8 cellular contexts compared by ENCODE assay signal in the genomic region with DNA sequence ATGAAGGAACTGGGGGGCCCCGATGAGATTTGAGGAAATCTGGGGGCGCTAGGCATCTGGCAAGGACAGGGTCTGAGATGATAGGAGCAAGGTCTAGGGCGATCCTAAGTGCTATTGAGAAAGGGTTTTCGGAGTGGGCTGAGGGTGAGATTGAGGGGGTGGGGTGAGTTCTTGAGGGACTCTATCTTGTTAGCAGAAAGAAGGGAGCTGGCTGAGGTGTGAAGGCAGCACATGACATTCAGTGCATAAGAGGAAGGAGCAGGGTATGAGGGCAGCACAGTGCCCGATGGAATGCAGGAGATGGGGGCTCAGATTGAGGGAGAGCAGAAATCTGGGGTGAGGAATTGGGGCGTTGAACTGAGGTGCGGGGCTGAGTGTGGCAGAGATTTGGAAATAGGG. TPM values are rescaled to one million over a fixed set of nuclear protein-coding genes. Genes with fewer than 3 reads are reported as not detected.
A peak's percentile ranks its signal among the peaks of the same experiment; 100 is the strongest.
DNase-seq lines count a peak whose midpoint lies in the region; ATAC-seq, FAIRE-seq and TF ChIP-seq lines count a peak whose summit lies in the region.

No MANE protein-coding gene starts in this region.

- H3K27ac ChIP-seq in mammary epithelial cell (ENCODE audit: insufficient read depth, low read depth, low read length) (peak overlapping the region; percentile 51), HepG2 (ENCODE audit: extremely low read length, insufficient read depth, low read length) (no peak overlapping the region), thymus (ENCODE audit: low read depth) (peak overlapping the region; percentile 36)

- DNase-seq in GM06990 (ENCODE audit: extremely low read depth, insufficient read length) (no peak), LNCaP clone FGC (ENCODE audit: low read depth) (no peak), mammary epithelial cell (peak; percentile 16), HepG2 (ENCODE audit: low spot score) (no peak), MV-4-11 (lab: John Stamatoyannopoulos, UW) (no peak), activated gamma-delta T cell (lab: John Stamatoyannopoulos, UW) (no peak)

- 13% methylated on average over 4 of the region's 7 CpGs for WGBS in mammary epithelial cell (ENCODE audit: low coverage, missing lambda C conversion rate)
- whole genome bisulfite sequencing in HepG2 (ENCODE audit: low lambda C conversion rate) = 7% methylated on average over 7 of the region's 7 CpGs
- 37% methylated on average over 7 of the region's 7 CpGs for WGBS in thymus

- TF ChIP-seq POLR2A in HepG2 (IDR thresholded peaks at IDR 0.05; ENCODE audit: insufficient read depth in 1 of 2, low read depth in 2 of 2, low read length in 2 of 2) = no peak

- H3K4me3 ChIP-seq in GM06990 (replicated peaks; ENCODE audit: low read depth, low read length) (peak overlapping the region; percentile 89), LNCaP clone FGC (ENCODE audit: low read depth, low read length) (peak overlapping the region; percentile 88), mammary epithelial cell (replicated peaks in 1 of 3; ENCODE audit: insufficient read depth in 1 of 3, low read depth in 2 of 3, low read length in 3 of 3) (peak overlapping the region; percentile 67 to 94 (median 83)), HepG2 (replicated peaks in 1 of 3; ENCODE audit: insufficient read depth in 1 of 3, low read depth in 2 of 3, low read length in 3 of 3) (peak overlapping the region; percentile 81 to 91 (median 83)), thymus (ENCODE audit: low read length) (peak overlapping the region; percentile 83)

- no peaks in the 10 kb centered on the region for H3K27me3 ChIP-seq in GM06990 (replicated peaks; ENCODE audit: control insufficient read depth, insufficient read depth, low read length)
- no peaks in the 10 kb centered on the region for H3K27me3 ChIP-seq in mammary epithelial cell (ENCODE audit: insufficient read depth, low read length)
- H3K27me3 ChIP-seq in HepG2 (ENCODE audit: control insufficient read depth in 1 of 2, insufficient read depth in 2 of 2, low read length in 2 of 2) = no peaks in the 10 kb centered on the region; a peak in 1 of 5 replicates
- no peaks in the 10 kb centered on the region for H3K27me3 ChIP-seq in thymus (ENCODE audit: control insufficient read depth, insufficient read depth)

- H3K79me2 ChIP-seq in mammary epithelial cell (ENCODE audit: insufficient read depth, low read length) = peaks cover 56% of the 10 kb centered on the region
- H3K79me2 ChIP-seq in HepG2 (ENCODE audit: insufficient read depth, low read length) = peaks cover 25% of the 10 kb centered on the region

- H3K36me3 ChIP-seq in GM06990 (ENCODE audit: control insufficient read depth, insufficient read depth, low read length) (no peaks in the 10 kb centered on the region), mammary epithelial cell (ENCODE audit: insufficient read depth, low read length) (no peaks in the 10 kb centered on the region), HepG2 (replicated peaks in 1 of 2; ENCODE audit: control insufficient read depth in 1 of 2, insufficient read depth in 2 of 2, low read length in 2 of 2) (no peaks in the 10 kb centered on the region), thymus (ENCODE audit: control insufficient read depth, insufficient read depth) (no peaks in the 10 kb centered on the region)

- dilution Hi-C loops in mammary epithelial cell (cut with HindIII; ENCODE audit: low sequenced_read_pairs) = no loop called here

- H3K4me1 ChIP-seq in mammary epithelial cell (ENCODE audit: insufficient read depth, low read length) = peaks cover 16% of the 10 kb centered on the region
- H3K4me1 ChIP-seq in HepG2 (ENCODE audit: insufficient read depth, low read length) = peaks cover 66% of the 10 kb centered on the region
- H3K4me1 ChIP-seq in thymus (ENCODE audit: control insufficient read depth, insufficient read depth, low read length) = peaks cover 6% of the 10 kb centered on the region

- in situ Hi-C loops in mammary epithelial cell (cut with MboI; ENCODE audit: low sequenced_read_pairs in 2 of 2) (no loop called here), HepG2 (cut with HindIII; ENCODE audit: extremely low pct_ligation_motif_present, low pct_unique_long_range_greater_than_20kb) (no loop called here)

- no peak for TF ChIP-seq RAD21 in HepG2 (CRISPR knock-in tag; IDR thresholded peaks at IDR 0.05)

- POLR2A ChIA-PET in HepG2 (lab: Yijun Ruan, JAX) = interaction anchor here (1.1 to 2.0 kb wide), 5 partner anchors 10 to 743 kb away, joined by 3 to 8 read pairs (median 6); no protein-coding TSS in a partner anchor

- intact Hi-C loops in mammary epithelial cell (cut with micrococcal nuclease) = no loop called here
- intact Hi-C loops in HepG2 (cut with micrococcal nuclease; ENCODE audit: unreplicated experiment) = loop anchor here (5.0 kb wide), 1 partner anchor 745 kb away; no protein-coding TSS in a partner anchor

- no peak for TF ChIP-seq EP300 in HepG2 (IDR thresholded peaks at IDR 0.05; ENCODE audit: low read depth in 2 of 2, low read length in 2 of 2)
- no peak for TF ChIP-seq EP300 in HepG2 (CRISPR knock-in tag; IDR thresholded peaks at IDR 0.05; ENCODE audit: borderline replicate concordance)

- FAIRE-seq in HepG2 (lab: Jason Lieb, UNC) = no peak

- H3K9ac ChIP-seq in mammary epithelial cell (ENCODE audit: insufficient read depth, low read length) = peak overlapping the region; percentile 80
- H3K9ac ChIP-seq in HepG2 (ENCODE audit: insufficient read depth, low read depth, low read length) = peak overlapping the region; percentile 82

- no peaks in the 10 kb centered on the region for H4K20me1 ChIP-seq in mammary epithelial cell (ENCODE audit: insufficient read depth, low read length)
- H4K20me1 ChIP-seq in HepG2 (ENCODE audit: insufficient read depth, low read length) = no peaks in the 10 kb centered on the region

- peak; percentile 7 for ATAC-seq in HepG2
- ATAC-seq in GM19035 (IDR thresholded peaks at IDR 0.05; ENCODE audit: unreplicated experiment) = no peak

- H3K9me3 ChIP-seq in mammary epithelial cell (replicated peaks; ENCODE audit: insufficient read depth, low read length) = no peaks in the 10 kb centered on the region
- peaks cover 5% of the 10 kb centered on the region; the same call in 1 of the 2 replicates for H3K9me3 ChIP-seq in HepG2 (ENCODE audit: low read length)
- no peaks in the 10 kb centered on the region for H3K9me3 ChIP-seq in thymus (ENCODE audit: control insufficient read depth)

- no TSS peak for BruUV-seq in mammary epithelial cell (replicated peaks; lab: Mats Ljungman, UMichigan)
- BruUV-seq in HepG2 (replicated peaks; lab: Mats Ljungman, UMichigan) = no TSS peak

- TF ChIP-seq CTCF in GM06990 (IDR thresholded peaks at IDR 0.05; ENCODE audit: insufficient read depth, low read length, poor library complexity, severe bottlenecking) (no peak), LNCaP clone FGC (IDR thresholded peaks at IDR 0.05; ENCODE audit: control insufficient read depth, extremely low read depth, insufficient read depth) (no peak), mammary epithelial cell (conservative IDR thresholded peaks at IDR 0.05 in 1 of 2, IDR thresholded peaks at IDR 0.05 in 1 of 2; ENCODE audit: extremely low read depth in 1 of 2, insufficient read depth in 1 of 2, low read depth in 1 of 2, low read length in 2 of 2) (no peak), HepG2 (CRISPR knock-in tag; IDR thresholded peaks at IDR 0.05) (no peak)

- H2AFZ ChIP-seq in mammary epithelial cell (ENCODE audit: low read depth, low read length) (peak overlapping the region; percentile 89), HepG2 (ENCODE audit: low read length) (peak overlapping the region; percentile 48)

- CTCF ChIA-PET in mammary epithelial cell (lab: Charles Lee; ENCODE audit: low non-redundant PET) = no interaction called here
- CTCF ChIA-PET in HepG2 (lab: Yijun Ruan, JAX; ENCODE audit: low intra/inter-chr PET ratio, low total read pairs) = no interaction called here

- H3K4me2 ChIP-seq in mammary epithelial cell (ENCODE audit: insufficient read depth, low read depth, low read length) (peak overlapping the region; percentile 55), HepG2 (ENCODE audit: low read depth, low read length) (peak overlapping the region; percentile 95)

RNA-seq across cellular contexts. Expression of a gene that starts 0.7 kb away (rescaled TPM):
- total RNA-seq in mammary epithelial cell (10 to 100 TPM; 28.1 to 35.7 TPM), HepG2 (2016; rRNA removed; fragmentation: Illumina TruSeq; extraction: Trizol) (7.7 and 11.6 TPM in 2 replicates)
- polyA plus RNA-seq in mammary epithelial cell (18.6 TPM), HepG2 (2011; rRNA removed) (6.5 and 6.9 TPM in 2 replicates), thymus (5.5 TPM)
- 41.2 TPM for polyA minus RNA-seq in mammary epithelial cell
- total RNA-seq in HepG2 (2016; cell fraction: cytosol; rRNA removed; fragmentation: Illumina TruSeq; extraction: Trizol; ENCODE audit: low read depth) = 1.0 and 1.9 TPM in 2 replicates
- total RNA-seq in HepG2 (2016; cell fraction: insoluble cytoplasmic fraction; rRNA removed; fragmentation: Illumina TruSeq; extraction: Trizol) = 8.8 and 12.5 TPM in 2 replicates
- total RNA-seq in HepG2 (2016; cell fraction: membrane; rRNA removed; fragmentation: Illumina TruSeq; extraction: Trizol) = 3.9 and 4.2 TPM in 2 replicates
- 7.1 and 8.6 TPM in 2 replicates for total RNA-seq in HepG2 (2016; cell fraction: nucleus; rRNA removed; fragmentation: Illumina TruSeq; extraction: Trizol)
- polyA plus RNA-seq in HepG2 (2011; cell fraction: cytosol; rRNA removed) = 4.4 and 6.4 TPM in 2 replicates
- polyA plus RNA-seq in HepG2 (2011; cell fraction: nucleus; rRNA removed) = 8.4 and 8.9 TPM in 2 replicates
- 4.1 and 5.1 TPM in 2 replicates for polyA plus RNA-seq in HepG2 (2012)
- 0.52 and 0.58 TPM in 2 replicates for polyA plus RNA-seq in HepG2 (2016; cell fraction: cytosol; fragmentation: Illumina TruSeq; extraction: Trizol; ENCODE audit: low read depth)
- polyA plus RNA-seq in HepG2 (2016; cell fraction: insoluble cytoplasmic fraction; fragmentation: Illumina TruSeq; extraction: Trizol; ENCODE audit: low read depth) = 8.0 and 9.9 TPM in 2 replicates
- 1.6 and 2.2 TPM in 2 replicates for polyA plus RNA-seq in HepG2 (2016; cell fraction: membrane; fragmentation: Illumina TruSeq; extraction: Trizol; ENCODE audit: low read depth)
- 6.8 and 7.6 TPM in 2 replicates for polyA plus RNA-seq in HepG2 (2016; cell fraction: nucleus; fragmentation: Illumina TruSeq; extraction: Trizol; ENCODE audit: insufficient read depth, low read depth)
- polyA minus RNA-seq in HepG2 (2011; rRNA and poly(A)+ RNA removed; ENCODE audit: low replicate concordance) = 45.6 and 65.4 TPM in 2 replicates
- 7.4 and 9.6 TPM in 2 replicates for polyA minus RNA-seq in HepG2 (2011; cell fraction: cytosol; rRNA and poly(A)+ RNA removed)
- polyA minus RNA-seq in HepG2 (2011; cell fraction: nucleus; rRNA and poly(A)+ RNA removed) = 24.2 and 30.6 TPM in 2 replicates
